In the genomic region with DNA sequence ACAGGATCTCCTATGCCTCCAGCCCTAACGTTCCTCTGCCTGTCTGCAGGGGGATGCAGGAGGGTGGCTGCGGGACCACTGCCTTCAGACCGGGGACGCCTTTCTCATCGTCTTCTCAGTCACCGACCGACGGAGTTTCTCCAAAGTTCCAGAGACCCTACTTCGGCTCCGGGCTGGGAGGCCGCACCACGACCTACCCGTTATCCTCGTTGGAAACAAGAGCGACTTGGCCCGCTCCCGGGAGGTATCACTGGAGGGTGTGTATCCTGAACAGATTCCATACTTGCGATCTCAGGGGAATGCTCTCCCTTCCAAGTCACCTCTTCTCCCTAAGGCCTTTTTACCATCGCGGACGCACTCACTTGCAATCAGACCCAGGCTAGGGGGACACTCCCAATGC, we compare ENCODE assay signal across 8 cellular contexts. TPM values are rescaled to one million over a fixed set of nuclear protein-coding genes. Genes with fewer than 3 reads are reported as not detected.
A peak's percentile ranks its signal among the peaks of the same experiment; 100 is the strongest.
DNase-seq lines count a peak whose midpoint lies in the region; ATAC-seq and TF ChIP-seq lines count a peak whose summit lies in the region.

No MANE protein-coding gene starts in this region.

- H3K4me3 Mint-ChIP-seq in central memory CD8-positive, alpha-beta T cell = peak overlapping the region; percentile 74
- peak overlapping the region; percentile 75 for H3K4me3 Mint-ChIP-seq in natural killer cell treated with Interleukin-12 subunit alpha and Interleukin-12 subunit beta and Interleukin-15 and Interleukin-18, amount 100 ng/mL, for 72 hours

- H3K27me3 Mint-ChIP-seq in central memory CD8-positive, alpha-beta T cell = no peaks in the 10 kb centered on the region
- H3K27me3 Mint-ChIP-seq in natural killer cell treated with Interleukin-12 subunit alpha and Interleukin-12 subunit beta and Interleukin-15 and Interleukin-18, amount 100 ng/mL, for 72 hours = peaks cover 0 to 3% of the 10 kb centered on the region in 2 donors

- no peaks in the 10 kb centered on the region for H3K27me3 ChIP-seq in BE2C
- peaks cover 30% of the 10 kb centered on the region for H3K27me3 ChIP-seq in HUES6 (ENCODE audit: control insufficient read depth, insufficient read depth, low read length)

- H3K4me1 Mint-ChIP-seq in central memory CD8-positive, alpha-beta T cell = peaks cover 27% of the 10 kb centered on the region
- peaks cover 33 to 39% of the 10 kb centered on the region in 2 donors for H3K4me1 Mint-ChIP-seq in natural killer cell treated with Interleukin-12 subunit alpha and Interleukin-12 subunit beta and Interleukin-15 and Interleukin-18, amount 100 ng/mL, for 72 hours (ENCODE audit: low read depth in 2 of 2)

- H3K9me3 Mint-ChIP-seq in central memory CD8-positive, alpha-beta T cell = no peaks in the 10 kb centered on the region
- no peaks in the 10 kb centered on the region for H3K9me3 Mint-ChIP-seq in natural killer cell treated with Interleukin-12 subunit alpha and Interleukin-12 subunit beta and Interleukin-15 and Interleukin-18, amount 100 ng/mL, for 72 hours

- peaks cover 5% of the 10 kb centered on the region for H3K36me3 Mint-ChIP-seq in central memory CD8-positive, alpha-beta T cell (ENCODE audit: insufficient read depth)
- no peaks in the 10 kb centered on the region for H3K36me3 Mint-ChIP-seq in natural killer cell treated with Interleukin-12 subunit alpha and Interleukin-12 subunit beta and Interleukin-15 and Interleukin-18, amount 100 ng/mL, for 72 hours

- no peak for ATAC-seq in central memory CD8-positive, alpha-beta T cell (replicated peaks; ENCODE audit: extremely low read depth, poor library complexity, severe bottlenecking)
- ATAC-seq in natural killer cell treated with Interleukin-12 subunit alpha and Interleukin-12 subunit beta and Interleukin-15 and Interleukin-18, amount 100 ng/mL, for 72 hours = no peak
- ATAC-seq in GM21528 (IDR thresholded peaks at IDR 0.05; ENCODE audit: low FRiP score, unreplicated experiment) = no peak
- ATAC-seq in HG02885 (IDR thresholded peaks at IDR 0.05; ENCODE audit: poor library complexity, unreplicated experiment) = no peak

- H3K4me1 ChIP-seq in BE2C (peaks cover 7% of the 10 kb centered on the region), HUES6 (ENCODE audit: control insufficient read depth, insufficient read depth, low read length) (peaks cover 29% of the 10 kb centered on the region)

- H3K4me3 ChIP-seq in BE2C (ENCODE audit: low read depth, low read length) (peak overlapping the region; percentile 65), HUES6 (ENCODE audit: low read depth, low read length) (peak overlapping the region; percentile 71)

- peak overlapping the region; percentile 54 for H3K9ac ChIP-seq in HUES6 (ENCODE audit: low read length)

- no peaks in the 10 kb centered on the region for H3K9me3 ChIP-seq in BE2C
- no peaks in the 10 kb centered on the region for H3K9me3 ChIP-seq in HUES6 (ENCODE audit: control insufficient read depth, insufficient read depth, low read depth, low read length)

- H3K27ac Mint-ChIP-seq in central memory CD8-positive, alpha-beta T cell (ENCODE audit: low read depth) = peak overlapping the region; percentile 56
- no peak overlapping the region for H3K27ac Mint-ChIP-seq in natural killer cell treated with Interleukin-12 subunit alpha and Interleukin-12 subunit beta and Interleukin-15 and Interleukin-18, amount 100 ng/mL, for 72 hours

- H3K36me3 ChIP-seq in BE2C (no peaks in the 10 kb centered on the region), HUES6 (ENCODE audit: control insufficient read depth, insufficient read depth, low read length) (no peaks in the 10 kb centered on the region)

- H3K27ac ChIP-seq in HUES6 (ENCODE audit: low read depth, low read length) = no peak overlapping the region

- DNase-seq in BE2C (no peak), mucosa of gallbladder (ENCODE audit: low spot score) (no peak)
- DNase-seq in central memory CD8-positive, alpha-beta T cell (ENCODE audit: low spot score in 2 of 2) = no peak
- no peak for DNase-seq in natural killer cell treated with Interleukin-12 subunit alpha and Interleukin-12 subunit beta and Interleukin-15 and Interleukin-18, amount 100 ng/mL, for 72 hours (ENCODE audit: low spot score)
- no peak for DNase-seq in activated CD4-positive, CD25-positive, alpha-beta regulatory T cell (lab: John Stamatoyannopoulos, UW)

- no peak for TF ChIP-seq CTCF in BE2C (IDR thresholded peaks at IDR 0.05; ENCODE audit: low read depth, low read length)

RNA-seq across cellular contexts. Expression of gene REM2, which starts 3.0 kb away (rescaled TPM):
- 0.31 TPM for polyA plus RNA-seq in BE2C (2012; ENCODE audit: insufficient read depth, insufficient read length, low read depth)
- total RNA-seq in natural killer cell treated with Interleukin-12 subunit alpha and Interleukin-12 subunit beta and Interleukin-15 and Interleukin-18, amount 100 ng/mL, for 72 hours = under 1 TPM in 1 of 2 donors, not detected in 1; 0.43 TPM
- 1.4 TPM for total RNA-seq in mucosa of gallbladder

RNA-seq across cellular contexts. Expression of gene LRP10, which starts 14.4 kb away (rescaled TPM):
- 29.7 TPM for polyA plus RNA-seq in BE2C (2012; ENCODE audit: insufficient read depth, insufficient read length, low read depth)
- 10 to 100 TPM; 53.4 to 60.4 TPM for total RNA-seq in natural killer cell treated with Interleukin-12 subunit alpha and Interleukin-12 subunit beta and Interleukin-15 and Interleukin-18, amount 100 ng/mL, for 72 hours
- total RNA-seq in mucosa of gallbladder = 315 TPM

RNA-seq across cellular contexts. Expression of gene RBM23, which starts 33.0 kb away (rescaled TPM):
- 79.7 TPM for polyA plus RNA-seq in BE2C (2012; ENCODE audit: insufficient read depth, insufficient read length, low read depth)
- 10 to 100 TPM; 88.2 to 94.1 TPM for total RNA-seq in natural killer cell treated with Interleukin-12 subunit alpha and Interleukin-12 subunit beta and Interleukin-15 and Interleukin-18, amount 100 ng/mL, for 72 hours
- total RNA-seq in mucosa of gallbladder = 76.5 TPM

RNA-seq across cellular contexts. Expression of gene PRMT5, which starts 43.2 kb away (rescaled TPM):
- polyA plus RNA-seq in BE2C (2012; ENCODE audit: insufficient read depth, insufficient read length, low read depth) = 449 TPM
- 100 to 1,000 TPM; 108 to 171 TPM for total RNA-seq in natural killer cell treated with Interleukin-12 subunit alpha and Interleukin-12 subunit beta and Interleukin-15 and Interleukin-18, amount 100 ng/mL, for 72 hours
- 51.0 TPM for total RNA-seq in mucosa of gallbladder

RNA-seq across cellular contexts. Expression of gene MMP14, which starts 49.6 kb away (rescaled TPM):
- polyA plus RNA-seq in BE2C (2012; ENCODE audit: insufficient read depth, insufficient read length, low read depth) = 1.6 TPM
- 1 to 10 TPM; 3.7 to 8.0 TPM for total RNA-seq in natural killer cell treated with Interleukin-12 subunit alpha and Interleukin-12 subunit beta and Interleukin-15 and Interleukin-18, amount 100 ng/mL, for 72 hours
- 222 TPM for total RNA-seq in mucosa of gallbladder
